ENCODE assay signal across 12 cellular contexts in genomic region chr1:10031461-10031860, GRCh38. TPM values are rescaled to one million over a fixed set of nuclear protein-coding genes. Genes with fewer than 3 reads are reported as not detected.
A peak's percentile ranks its signal among the peaks of the same experiment; 100 is the strongest.
DNase-seq lines count a peak whose midpoint lies in the region; ATAC-seq and TF ChIP-seq lines count a peak whose summit lies in the region.
"Had no signal": no experiment of that assay in that cellular context is flagged by ENCODE, and none has a peak within 500 bp of the region (broad histone marks: within the 10 kb centered on the region; RNA-seq: fewer than 3 reads in every experiment).

No MANE protein-coding gene starts in this region.

- H4K8ac ChIP-seq in mesendoderm (ENCODE audit: low read depth, low read length): no peak overlapping the region

- no TSS peak for BruUV-seq in Caco-2 (replicated peaks; lab: Mats Ljungman, UMichigan)

- no peak for ATAC-seq in upper lobe of right lung
- no peak for ATAC-seq in GM18868 (IDR thresholded peaks at IDR 0.05; ENCODE audit: unreplicated experiment)
- ATAC-seq: stimulated activated naive CD8-positive, alpha-beta T cell treated with anti-CD3 and anti-CD28 coated beads, Interleukin-15, Interleukin-2, amounts not matched to agents 100 U/mL and 50 U/mL, for 24 hours had no signal

- H3K27me3 Mint-ChIP-seq in Caco-2 (ENCODE audit: insufficient read depth, unreplicated experiment) (no peaks in the 10 kb centered on the region), brain (peaks cover 6% of the 10 kb centered on the region)
- H3K27me3 Mint-ChIP-seq: activated CD4-positive, alpha-beta T cell treated with anti-CD3 and anti-CD28 coated beads, Interleukin-2, amount 10 ng/mL, durations not matched to agents 24 days and 14 days had no signal

- no peak for TF ChIP-seq RAD21 in Ishikawa (IDR thresholded peaks at IDR 0.05; ENCODE audit: low read depth)

- H3K23ac ChIP-seq in mesendoderm (ENCODE audit: low read length): no peak overlapping the region

- no peak overlapping the region for H3K4ac ChIP-seq in mesendoderm (ENCODE audit: low read depth, low read length)

- H2BK15ac ChIP-seq in mesendoderm (replicated peaks; ENCODE audit: low read depth): no peak overlapping the region

- H3K9ac ChIP-seq in mesendoderm (ENCODE audit: low read length): no peak overlapping the region

- H3K79me2 ChIP-seq in mesendoderm (ENCODE audit: control insufficient read depth, insufficient read depth, low read length): peaks cover 11% of the 10 kb centered on the region

- CTCF ChIA-PET in Caco-2 (lab: Charles Lee): no interaction called here

- no peaks in the 10 kb centered on the region; the same call in 1 of the 2 replicates for H3K36me3 ChIP-seq in Caco-2 (ENCODE audit: control insufficient read depth, insufficient read depth, low read length)
- H3K36me3 ChIP-seq in mesendoderm (ENCODE audit: control insufficient read depth, insufficient read depth, low read length): no peaks in the 10 kb centered on the region
- H3K36me3 ChIP-seq in upper lobe of right lung: no peaks in the 10 kb centered on the region
- H3K36me3 ChIP-seq: prostate gland had no signal

- no peak overlapping the region for H4K5ac ChIP-seq in mesendoderm (ENCODE audit: low read length)

- WGBS in mesendoderm (ENCODE audit: extremely low coverage, insufficient coverage, low lambda C conversion rate): no CpG with 5 or more reads among the region's 3 CpGs

- H2AK5ac ChIP-seq in mesendoderm (ENCODE audit: low read length): no peak overlapping the region

- intact Hi-C loops in Caco-2 (cut with micrococcal nuclease; ENCODE audit: unreplicated experiment) (loop anchor here (5.0 kb wide), 1 partner anchor 34 kb away; the partner anchor contains the start of gene RBP7), upper lobe of right lung (cut with DNase I) (no loop called here)

- H2BK5ac ChIP-seq in mesendoderm (ENCODE audit: low read length): no peak overlapping the region

- H3K4me1 ChIP-seq in Caco-2: peaks cover 18% of the 10 kb centered on the region
- no peaks in the 10 kb centered on the region for H3K4me1 ChIP-seq in mesendoderm (ENCODE audit: control insufficient read depth, low read depth, low read length)
- H3K4me1 ChIP-seq in upper lobe of right lung: peaks cover 17% of the 10 kb centered on the region
- H3K4me1 ChIP-seq: prostate gland had no signal

- no peak for TF ChIP-seq EP300 in Ishikawa (IDR thresholded peaks at IDR 0.05; ENCODE audit: borderline replicate concordance)

- H3K27ac ChIP-seq in mesendoderm (ENCODE audit: low read depth, low read length) (no peak overlapping the region), upper lobe of right lung (no peak overlapping the region)

- H3K27ac Mint-ChIP-seq in Caco-2 (ENCODE audit: unreplicated experiment) (no peak overlapping the region), brain (peak overlapping the region in 3 of 5 experiments; percentile 47 to 81 (median 50))

- H3K4me1 Mint-ChIP-seq in Caco-2 (ENCODE audit: low read depth, unreplicated experiment) (peaks cover 14% of the 10 kb centered on the region), brain (peaks cover 48% of the 10 kb centered on the region)

- DNase-seq in Caco-2 (peak in 1 of 2 experiments; percentile 21), mesendoderm (peak; percentile 52), upper lobe of right lung (no peak), NCI-H748 (lab: John Stamatoyannopoulos, UW; ENCODE audit: unreplicated experiment) (no peak)
- DNase-seq in stimulated activated CD4-positive, alpha-beta T cell treated with anti-CD3 and anti-CD28 coated beads, Interleukin-2, amount 100 ng/mL, for 48 hours: no peak
- DNase-seq: activated CD4-positive, alpha-beta T cell treated with anti-CD3 and anti-CD28 coated beads, Interleukin-2, amount 10 ng/mL, durations not matched to agents 24 days and 14 days; stimulated activated naive CD8-positive, alpha-beta T cell treated with anti-CD3 and anti-CD28 coated beads, Interleukin-15, Interleukin-2, amounts not matched to agents 100 U/mL and 50 U/mL, for 24 hours had no signal

- no peak overlapping the region for H3K18ac ChIP-seq in mesendoderm (ENCODE audit: low read length)

- no peaks in the 10 kb centered on the region for H3K27me3 ChIP-seq in Caco-2 (replicated peaks; ENCODE audit: control insufficient read depth, insufficient read depth, low read length)
- no peaks in the 10 kb centered on the region for H3K27me3 ChIP-seq in mesendoderm (ENCODE audit: insufficient read depth, low read length, poor library complexity)
- no peaks in the 10 kb centered on the region for H3K27me3 ChIP-seq in upper lobe of right lung

- H3K9me3 ChIP-seq in Caco-2 (no peaks in the 10 kb centered on the region), upper lobe of right lung (no peaks in the 10 kb centered on the region)
- H3K9me3 ChIP-seq: prostate gland had no signal

- TF ChIP-seq CTCF in Caco-2 (IDR thresholded peaks at IDR 0.05; ENCODE audit: insufficient read depth in 1 of 2, low read depth in 1 of 2, low read length in 1 of 2, severe bottlenecking in 1 of 2, unreplicated experiment in 1 of 2): no peak
- no peak for TF ChIP-seq CTCF in brain (conservative IDR thresholded peaks at IDR 0.05)
- TF ChIP-seq CTCF in upper lobe of right lung (IDR thresholded peaks at IDR 0.05): no peak

- peaks cover 6% of the 10 kb centered on the region for H3K79me1 ChIP-seq in mesendoderm (ENCODE audit: low read length)

- no peak overlapping the region for H3K56ac ChIP-seq in mesendoderm (ENCODE audit: low read length)

- H3K4me2 ChIP-seq in mesendoderm (ENCODE audit: low read length): no peak overlapping the region

- peak overlapping the region; percentile 11 for H3K4me3 Mint-ChIP-seq in Caco-2 (ENCODE audit: unreplicated experiment)
- H3K4me3 Mint-ChIP-seq in brain: peak overlapping the region; percentile 37 to 72 (median 62)

- H3K36me3 Mint-ChIP-seq in Caco-2 (ENCODE audit: insufficient read depth, unreplicated experiment) (peaks cover 12% of the 10 kb centered on the region), brain (peaks cover 10% of the 10 kb centered on the region)

- H2BK120ac ChIP-seq in mesendoderm (ENCODE audit: low read depth, low read length): no peak overlapping the region

- H3K9me3 Mint-ChIP-seq in Caco-2 (ENCODE audit: unreplicated experiment) (no peaks in the 10 kb centered on the region), brain (peaks cover 0 to 5% (median 2%) of the 10 kb centered on the region in 5 experiments)
- H3K9me3 Mint-ChIP-seq: activated CD4-positive, alpha-beta T cell treated with anti-CD3 and anti-CD28 coated beads, Interleukin-2, amount 10 ng/mL, durations not matched to agents 24 days and 14 days had no signal

- H3K4me3 ChIP-seq in Caco-2 (ENCODE audit: low read depth, low read length): no peak overlapping the region
- no peak overlapping the region for H3K4me3 ChIP-seq in mesendoderm (ENCODE audit: low read length)
- H3K4me3 ChIP-seq in upper lobe of right lung: no peak overlapping the region
- H3K4me3 ChIP-seq: prostate gland had no signal

- POLR2A ChIA-PET in Caco-2 (lab: Charles Lee): no interaction called here

TF ChIP-seq in Ishikawa, 13 proteins besides CTCF, POLR2A, EP300 and RAD21:
- TF ChIP-seq TAF1 (IDR thresholded peaks at IDR 0.05; ENCODE audit: low read depth): no peak
- peak; percentile 83 for TF ChIP-seq TEAD4 (IDR thresholded peaks at IDR 0.05)
- TF ChIP-seq CEBPB (IDR thresholded peaks at IDR 0.05): no peak
- no peak for TF ChIP-seq EGR1 (IDR thresholded peaks at IDR 0.05)
- TF ChIP-seq YY1 (IDR thresholded peaks at IDR 0.05; ENCODE audit: low read depth): no peak
- TF ChIP-seq ZBTB7A (IDR thresholded peaks at IDR 0.05; ENCODE audit: low read depth): no peak

RNA-seq across cellular contexts. Expression of gene UBE4B, which starts 1.3 kb away (rescaled TPM):
- total RNA-seq in Caco-2 (2022) (40.2 and 40.3 TPM in 2 replicates), upper lobe of right lung (36.2 TPM)
- polyA plus RNA-seq in brain (ENCODE audit: insufficient read depth, low read depth, low replicate concordance): 39.9 TPM
- polyA plus RNA-seq in mesendoderm (2013, experiment 1 of 2): 46.7 TPM
- 48.0 TPM for polyA plus RNA-seq in mesendoderm (2013, experiment 2 of 2)

RNA-seq across cellular contexts. Expression of gene RBP7, which starts 34.4 kb away (rescaled TPM):
- total RNA-seq in Caco-2 (2022) (10.3 and 11.7 TPM in 2 replicates), upper lobe of right lung (8.7 TPM)
- polyA plus RNA-seq in brain (ENCODE audit: insufficient read depth, low read depth, low replicate concordance): 19.9 TPM
- 2.1 TPM for polyA plus RNA-seq in mesendoderm (2013, experiment 1 of 2)
- polyA plus RNA-seq in mesendoderm (2013, experiment 2 of 2): 2.4 TPM
- total RNA-seq: activated CD4-positive, alpha-beta T cell treated with anti-CD3 and anti-CD28 coated beads, Interleukin-2, amount 10 ng/mL, durations not matched to agents 24 days and 14 days; T-helper 1 cell treated with Interleukin-12 subunit alpha and Interleukin-12 subunit beta and Interleukin-4 antibody, amounts not matched to agents 30 ng/mL and 1 ng/mL, for 36 hours had no signal
